8 cellular contexts compared by ENCODE assay signal in the genomic region with DNA sequence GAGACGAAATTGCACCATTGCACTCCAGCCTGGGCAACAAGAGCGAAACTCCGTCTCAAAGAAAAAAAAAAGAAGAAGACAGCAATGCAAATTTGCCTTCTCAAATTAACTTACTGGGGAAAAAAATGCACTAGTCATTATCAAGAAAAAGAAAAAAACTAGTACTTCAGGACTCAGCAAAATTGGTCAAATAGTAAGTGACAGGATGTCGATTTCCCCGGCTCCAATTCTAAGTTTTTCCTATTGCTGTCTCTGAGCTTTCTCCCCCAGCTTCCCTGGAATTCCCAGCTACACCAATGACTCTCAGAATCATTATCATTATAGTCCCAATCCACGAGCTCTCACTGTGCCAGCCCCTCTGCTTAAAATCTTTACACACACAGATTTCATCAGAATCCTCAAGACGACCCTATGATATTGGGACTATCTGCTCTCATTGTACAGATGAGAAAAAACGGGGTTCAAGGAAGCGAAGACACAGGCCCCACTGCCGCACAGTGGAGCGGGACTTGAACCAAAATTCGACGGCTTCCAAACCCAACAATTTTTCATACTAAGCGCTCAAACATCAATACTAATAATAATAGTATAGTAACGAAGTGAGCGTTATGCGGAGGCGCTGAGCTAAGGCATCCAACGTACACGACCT. TPM values are rescaled to one million over a fixed set of nuclear protein-coding genes. Genes with fewer than 3 reads are reported as not detected.
DNase-seq lines count a peak whose midpoint lies in the region; ATAC-seq and TF ChIP-seq lines count a peak whose summit lies in the region.

No MANE protein-coding gene starts in this region.

- H3K27me3 Mint-ChIP-seq in Caco-2 (ENCODE audit: insufficient read depth, unreplicated experiment): no peaks in the 10 kb centered on the region
- no peaks in the 10 kb centered on the region for H3K27me3 Mint-ChIP-seq in effector memory CD8-positive, alpha-beta T cell

- H3K23ac ChIP-seq in neuronal stem cell (ENCODE audit: low read depth, low read length, poor library complexity): no peak overlapping the region

- no CpG with 5 or more reads among the region's 20 CpGs for WGBS in neuronal stem cell (ENCODE audit: extremely low coverage in 2 of 2, insufficient read length in 2 of 2, insufficient replicate concordance in 1 of 2), 2 donors

- H3K4me1 Mint-ChIP-seq in Caco-2 (ENCODE audit: low read depth, unreplicated experiment): no peaks in the 10 kb centered on the region
- peaks cover 26 to 36% of the 10 kb centered on the region in 2 donors for H3K4me1 Mint-ChIP-seq in effector memory CD8-positive, alpha-beta T cell (ENCODE audit: low read depth in 2 of 2)

- H3K4me1 ChIP-seq in Caco-2: 0 out of 2 replicates have a peak, but pooled peaks cover 5% of the 10 kb centered on the region
- peaks cover 5 to 8% of the 10 kb centered on the region in 2 donors for H3K4me1 ChIP-seq in neuronal stem cell (ENCODE audit: control insufficient read depth in 2 of 2, insufficient read depth in 1 of 2, low read depth in 1 of 2, low read length in 2 of 2)

- TSS peak; percentile 79 for BruUV-seq in Caco-2 (replicated peaks; lab: Mats Ljungman, UMichigan)

- no peak overlapping the region for H3K14ac ChIP-seq in neuronal stem cell (ENCODE audit: low read length)

- no peak for ATAC-seq in effector memory CD8-positive, alpha-beta T cell (replicated peaks)
- no peak for ATAC-seq in HG02623 (IDR thresholded peaks at IDR 0.05; ENCODE audit: unreplicated experiment)

- H3K4me3 ChIP-seq in Caco-2 (ENCODE audit: low read depth, low read length) (peak overlapping the region; percentile 79), neuronal stem cell (ENCODE audit: low read length in 2 of 2) (peak overlapping the region; percentile 54 to 96)

- POLR2A ChIA-PET in Caco-2 (lab: Charles Lee): interaction anchor here (0.5 to 1.2 kb wide), 5 partner anchors 41 to 177 kb away, joined by 4 to 14 read pairs (median 5); a partner anchor contains a TSS

- DNase-seq in Caco-2 (no peak), NAMALWA (ENCODE audit: low spot score) (peak; percentile 32), neuronal stem cell (ENCODE audit: low spot score) (no peak), posterior cingulate gyrus (no peak), OCI-M1 (lab: John Stamatoyannopoulos, UW) (no peak), G401 (ENCODE audit: low spot score) (no peak)
- peak in 1 of 3 experiments; percentile 6 for DNase-seq in effector memory CD8-positive, alpha-beta T cell

- no peaks in the 10 kb centered on the region for H3K9me3 Mint-ChIP-seq in Caco-2 (ENCODE audit: unreplicated experiment)
- no peaks in the 10 kb centered on the region for H3K9me3 Mint-ChIP-seq in effector memory CD8-positive, alpha-beta T cell

- peak overlapping the region; percentile 92 for H3K4me3 Mint-ChIP-seq in Caco-2 (ENCODE audit: unreplicated experiment)
- peak overlapping the region; percentile 73 to 86 for H3K4me3 Mint-ChIP-seq in effector memory CD8-positive, alpha-beta T cell

- no peak for TF ChIP-seq CTCF in Caco-2 (IDR thresholded peaks at IDR 0.05; ENCODE audit: insufficient read depth in 1 of 2, low read depth in 1 of 2, low read length in 1 of 2, severe bottlenecking in 1 of 2, unreplicated experiment in 1 of 2)

- peak overlapping the region; percentile 50 for H3K9ac ChIP-seq in neuronal stem cell (ENCODE audit: low read depth, low read length, poor library complexity)

- CTCF ChIA-PET in Caco-2 (lab: Charles Lee): interaction anchor here (1.0 to 1.2 kb wide), 2 partner anchors 42 to 73 kb away, joined by 6 read pairs; no protein-coding TSS in a partner anchor

- peak overlapping the region; percentile 88 for H2AFZ ChIP-seq in neuronal stem cell (ENCODE audit: low read length)

- H3K36me3 ChIP-seq in Caco-2 (ENCODE audit: control insufficient read depth, insufficient read depth, low read length): no peaks in the 10 kb centered on the region
- H3K36me3 ChIP-seq in neuronal stem cell (replicated peaks in 1 of 2; ENCODE audit: control insufficient read depth in 2 of 2, insufficient read depth in 2 of 2, low read length in 2 of 2): peaks cover 0 to 14% of the 10 kb centered on the region in 2 donors

- no peak overlapping the region for H2BK120ac ChIP-seq in neuronal stem cell (ENCODE audit: low read depth, low read length)

- peak overlapping the region; percentile 74 for H3K4me2 ChIP-seq in neuronal stem cell (ENCODE audit: insufficient read depth, low read length, poor library complexity, severe bottlenecking)

- H2AK5ac ChIP-seq in neuronal stem cell (ENCODE audit: low read depth, low read length): no peak overlapping the region

- no peaks in the 10 kb centered on the region for H3K9me3 ChIP-seq in Caco-2
- H3K9me3 ChIP-seq in neuronal stem cell (replicated peaks in 1 of 2; ENCODE audit: control insufficient read depth in 2 of 2, insufficient read depth in 1 of 2, low read depth in 1 of 2, low read length in 2 of 2): no peaks in the 10 kb centered on the region

- peaks cover 14% of the 10 kb centered on the region for H3K36me3 Mint-ChIP-seq in Caco-2 (ENCODE audit: insufficient read depth, unreplicated experiment)
- H3K36me3 Mint-ChIP-seq in effector memory CD8-positive, alpha-beta T cell (ENCODE audit: insufficient read depth): peaks cover 5% of the 10 kb centered on the region

- in situ Hi-C loops in G401 (cut with HindIII; ENCODE audit: low sequenced_read_pairs): no loop called here

- intact Hi-C loops in Caco-2 (cut with micrococcal nuclease; ENCODE audit: unreplicated experiment): loop anchor here (1.0 to 2.0 kb wide), 2 partner anchors 73 to 96 kb away; no protein-coding TSS in a partner anchor
- intact Hi-C loops in posterior cingulate gyrus (cut with DNase I): loop anchor here (2.0 kb wide), 1 partner anchor 63 kb away; a partner anchor contains a TSS

- no peak overlapping the region for H4K91ac ChIP-seq in neuronal stem cell (ENCODE audit: low read depth, low read length, poor library complexity)

- H2BK12ac ChIP-seq in neuronal stem cell (ENCODE audit: low read length): no peak overlapping the region

- H4K8ac ChIP-seq in neuronal stem cell (ENCODE audit: low read depth, low read length): no peak overlapping the region

- peak overlapping the region; percentile 85 for H3K27ac Mint-ChIP-seq in Caco-2 (ENCODE audit: unreplicated experiment)
- H3K27ac Mint-ChIP-seq in effector memory CD8-positive, alpha-beta T cell: peak overlapping the region; percentile 87 to 94

- H3K27ac ChIP-seq in neuronal stem cell (replicated peaks; ENCODE audit: low read length): no peak overlapping the region

- no peak overlapping the region for H3K4ac ChIP-seq in neuronal stem cell (ENCODE audit: low read length)

- peaks cover 3% of the 10 kb centered on the region for H3K79me1 ChIP-seq in neuronal stem cell (ENCODE audit: low read depth, low read length)

- H3K18ac ChIP-seq in neuronal stem cell (ENCODE audit: low read length): no peak overlapping the region

- no peak overlapping the region for H2BK5ac ChIP-seq in neuronal stem cell (ENCODE audit: low read length)

- H3K27me3 ChIP-seq in Caco-2 (replicated peaks; ENCODE audit: control insufficient read depth, insufficient read depth, low read length) (no peaks in the 10 kb centered on the region), neuronal stem cell (ENCODE audit: control insufficient read depth in 3 of 3, insufficient read depth in 3 of 3, low read depth in 1 of 3, low read length in 3 of 3) (no peaks in the 10 kb centered on the region)

- no peak overlapping the region for H2BK15ac ChIP-seq in neuronal stem cell (ENCODE audit: low read length)

RNA-seq across cellular contexts. Expression of a gene that starts 0.6 kb away (rescaled TPM):
- 25.8 and 28.3 TPM in 2 replicates for total RNA-seq in Caco-2 (2022)
- 12.3 TPM for polyA plus RNA-seq in neuronal stem cell (2013, experiment 1 of 2)
- 12.6 TPM for polyA plus RNA-seq in neuronal stem cell (2013, experiment 2 of 2)
- 7.7 and 22.5 TPM in 2 replicates for total RNA-seq in G401 (2014; rRNA removed; shearing (Covaris generic))

RNA-seq across cellular contexts. Expression of a gene that starts 0.9 kb away (rescaled TPM):
- 100 and 114 TPM in 2 replicates for total RNA-seq in Caco-2 (2022)
- polyA plus RNA-seq in neuronal stem cell (2013, experiment 1 of 2): 175 TPM
- polyA plus RNA-seq in neuronal stem cell (2013, experiment 2 of 2): 166 TPM
- total RNA-seq in G401 (2014; rRNA removed; shearing (Covaris generic)): 232 and 245 TPM in 2 replicates

RNA-seq across cellular contexts. Expression of a gene that starts 42.4 kb away (rescaled TPM):
- not detected in 2 replicates for total RNA-seq in Caco-2 (2022)
- polyA plus RNA-seq in neuronal stem cell (2013, experiment 1 of 2): 0.29 TPM
- polyA plus RNA-seq in neuronal stem cell (2013, experiment 2 of 2): 0.28 TPM
- total RNA-seq in G401 (2014; rRNA removed; shearing (Covaris generic)): not detected in 2 replicates
